Comparison of ENCODE assay signal across 32 cellular contexts in genomic region chr3:46192939-46193338, GRCh38. TPM values are rescaled to one million over a fixed set of nuclear protein-coding genes. Genes with fewer than 3 reads are reported as not detected.
"Had no signal": no experiment of that assay in that cellular context is flagged by ENCODE, and none has a peak within 500 bp of the region (broad histone marks: within the 10 kb centered on the region; RNA-seq: fewer than 3 reads in every experiment).

No MANE protein-coding gene starts in this region.

- FAIRE-seq: astrocyte, bronchial epithelial cell had no signal

- H3K27ac ChIP-seq: brain microvascular endothelial cell, coronary artery, esophagus muscularis mucosa, foreskin keratinocyte, gastrocnemius medialis, WERI-Rb-1 had no signal

- H3K27me3 ChIP-seq: brain microvascular endothelial cell, esophagus muscularis mucosa, foreskin keratinocyte, gastrocnemius medialis, heart left ventricle had no signal

- DNase-seq: activated B cell treated with CpG ODN at 0.5 μM for 24 hours; activated CD4-positive, alpha-beta T cell treated with anti-CD3 and anti-CD28 coated beads for 48 hours; activated CD4-positive, alpha-beta T cell treated with anti-CD3 and anti-CD28 coated beads, Interleukin-2, amount 50 U/mL, for 1 hour; activated CD4-positive, alpha-beta T cell treated with anti-CD3 and anti-CD28 coated beads, Interleukin-2, amount 50 U/mL, for 48 hours; activated CD8-positive, alpha-beta memory T cell treated with anti-CD3 and anti-CD28 coated beads for 24 hours; activated CD8-positive, alpha-beta T cell treated with anti-CD3 and anti-CD28 coated beads for 36 hours; activated effector memory CD4-positive, alpha-beta T cell treated with Interleukin-2 at 50 U/mL for 16 hours; activated gamma-delta T cell treated with Interleukin-2 at 50 U/mL for 16 hours; activated naive CD4-positive, alpha-beta T cell treated with anti-CD3 and anti-CD28 coated beads, Interleukin-2, amount 50 U/mL, for 16 hours; activated naive CD4-positive, alpha-beta T cell treated with Interleukin-2 at 50 U/mL for 16 hours; activated T-cell treated with anti-CD3 and anti-CD28 coated beads, Interleukin-2, amount 50 U/mL, for 4 hours; amniotic stem cell; anterior cingulate cortex; brain microvascular endothelial cell; dermis blood vessel endothelial cell; effector CD4-positive, alpha-beta T cell; effector memory CD8-positive, alpha-beta T cell; erythroblast; gastrocnemius medialis; glutamatergic neuron; heart left ventricle; T1000; WERI-Rb-1 had no signal

- ATAC-seq: activated CD4-positive, CD25-positive, alpha-beta regulatory T cell treated with anti-CD3 and anti-CD28 coated beads, Interleukin-2, amount 50 U/mL, for 24 hours; activated CD8-positive, alpha-beta T cell treated with anti-CD3 and anti-CD28 coated beads for 36 hours; activated T-cell treated with anti-CD3 and anti-CD28 coated beads, Interleukin-2, amount 50 U/mL, for 4 hours; activated T-helper 17 cell treated with anti-CD3 and anti-CD28 coated beads, Interleukin-2, amount 50 U/mL, for 72 hours; effector memory CD8-positive, alpha-beta T cell; foreskin keratinocyte; gastrocnemius medialis; heart left ventricle had no signal

- H3K4me1 ChIP-seq: esophagus muscularis mucosa, foreskin keratinocyte, gastrocnemius medialis had no signal

- H3K9me3 ChIP-seq: gastrocnemius medialis had no signal

- H3K36me3 ChIP-seq: brain microvascular endothelial cell, esophagus muscularis mucosa, gastrocnemius medialis, heart left ventricle, WERI-Rb-1 had no signal

- H3K4me3 ChIP-seq: coronary artery, esophagus muscularis mucosa, gastrocnemius medialis, heart left ventricle had no signal

RNA-seq across cellular contexts. Expression of gene CCR1, which starts 15.2 kb away (rescaled TPM):
- total RNA-seq: bronchial epithelial cell, dermis blood vessel endothelial cell, foreskin keratinocyte had no signal
- polyA plus RNA-seq: foreskin keratinocyte had no signal

RNA-seq across cellular contexts. Expression of gene CCR3, which starts 49.3 kb away (rescaled TPM):
- total RNA-seq: activated B cell treated with CpG ODN at 0.5 μM for 24 hours; activated CD8-positive, alpha-beta T cell treated with anti-CD3 and anti-CD28 coated beads for 36 hours; activated T-cell treated with anti-CD3 and anti-CD28 coated beads, Interleukin-2, amount 50 U/mL, for 4 hours; activated T-helper 17 cell treated with anti-CD3 and anti-CD28 coated beads, Interleukin-2, amount 50 U/mL, for 72 hours; astrocyte; bronchial epithelial cell; cardiac septum; cerebellum; dermis blood vessel endothelial cell; esophagus muscularis mucosa; foreskin keratinocyte; gastrocnemius medialis had no signal
- polyA plus RNA-seq: foreskin keratinocyte, heart left ventricle had no signal
